Comparison of ENCODE assay signal across 9 cellular contexts in genomic region chr17:49523706-49524472, GRCh38.
DNase-seq lines count a peak whose midpoint lies in the region; ATAC-seq and TF ChIP-seq lines count a peak whose summit lies in the region.
"Had no signal": no experiment of that assay in that cellular context is flagged by ENCODE, and none has a peak within 500 bp of the region (broad histone marks: within the 10 kb centered on the region; RNA-seq: fewer than 3 reads in every experiment).

No MANE protein-coding gene starts in this region.

- H3K27ac Mint-ChIP-seq in stimulated activated naive CD8-positive, alpha-beta T cell treated with anti-CD3 and anti-CD28 coated beads, Interleukin-15, Interleukin-2, amounts not matched to agents 100 ng/mL and 50 ng/mL, for 24 hours = peak overlapping the region; percentile 41

- H3K4me1 Mint-ChIP-seq in stimulated activated naive CD8-positive, alpha-beta T cell treated with anti-CD3 and anti-CD28 coated beads, Interleukin-15, Interleukin-2, amounts not matched to agents 100 ng/mL and 50 ng/mL, for 24 hours (ENCODE audit: low read depth) = peaks cover 5% of the 10 kb centered on the region

- H3K4me3 Mint-ChIP-seq in stimulated activated naive CD8-positive, alpha-beta T cell treated with anti-CD3 and anti-CD28 coated beads, Interleukin-15, Interleukin-2, amounts not matched to agents 100 ng/mL and 50 ng/mL, for 24 hours = no peak overlapping the region

- CTCF ChIA-PET in RWPE1 (lab: Yijun Ruan, JAX) = interaction anchor here (0.6 to 1.3 kb wide), 6 partner anchors 10 to 89 kb away, joined by 3 to 5 read pairs (median 4); no protein-coding TSS in a partner anchor

- peak overlapping the region; percentile 71 for H3K27ac ChIP-seq in RWPE1
- H3K27ac ChIP-seq: HL-60 had no signal

- POLR2A ChIA-PET in RWPE1 (lab: Yijun Ruan, JAX; ENCODE audit: low non-redundant PET) = no interaction called here

- H3K27me3 Mint-ChIP-seq in stimulated activated naive CD8-positive, alpha-beta T cell treated with anti-CD3 and anti-CD28 coated beads, Interleukin-15, Interleukin-2, amounts not matched to agents 100 ng/mL and 50 ng/mL, for 24 hours = no peaks in the 10 kb centered on the region

- peak; percentile 28 for DNase-seq in activated T-cell treated with anti-CD3 and anti-CD28 coated beads, Interleukin-2, amount 50 U/mL, for 1 hour
- DNase-seq in activated T-cell treated with anti-CD3 and anti-CD28 coated beads for 4 hours (no peak), RWPE1 (ENCODE audit: low spot score) (peak; percentile 98), HuH-7.5 (ENCODE audit: low spot score) (no peak)
- DNase-seq in central memory CD4-positive, alpha-beta T cell = peak; percentile 17

- no peak for TF ChIP-seq CTCF in RWPE1 (conservative IDR thresholded peaks at IDR 0.05; ENCODE audit: low read depth)

- ATAC-seq in GM19463 (IDR thresholded peaks at IDR 0.05; ENCODE audit: unreplicated experiment) (no peak), GM18907 (IDR thresholded peaks at IDR 0.05; ENCODE audit: unreplicated experiment) (no peak)

- H3K36me3 Mint-ChIP-seq in stimulated activated naive CD8-positive, alpha-beta T cell treated with anti-CD3 and anti-CD28 coated beads, Interleukin-15, Interleukin-2, amounts not matched to agents 100 ng/mL and 50 ng/mL, for 24 hours (ENCODE audit: low read depth) = no peaks in the 10 kb centered on the region

- no peaks in the 10 kb centered on the region for H3K9me3 Mint-ChIP-seq in stimulated activated naive CD8-positive, alpha-beta T cell treated with anti-CD3 and anti-CD28 coated beads, Interleukin-15, Interleukin-2, amounts not matched to agents 100 ng/mL and 50 ng/mL, for 24 hours

Comparison
In these comparisons a context has a peak if more than half of its experiments do, and no peak if none do; other contexts are left out.
1. DNase-seq: peak in activated T-cell treated with anti-CD3 and anti-CD28 coated beads, Interleukin-2, amount 50 U/mL, for 1 hour (single experiment), RWPE1 (single experiment) and central memory CD4-positive, alpha-beta T cell (single experiment); none in activated T-cell treated with anti-CD3 and anti-CD28 coated beads for 4 hours (single experiment) and HuH-7.5 (single experiment).